8 cellular contexts compared by ENCODE assay signal in the genomic region with DNA sequence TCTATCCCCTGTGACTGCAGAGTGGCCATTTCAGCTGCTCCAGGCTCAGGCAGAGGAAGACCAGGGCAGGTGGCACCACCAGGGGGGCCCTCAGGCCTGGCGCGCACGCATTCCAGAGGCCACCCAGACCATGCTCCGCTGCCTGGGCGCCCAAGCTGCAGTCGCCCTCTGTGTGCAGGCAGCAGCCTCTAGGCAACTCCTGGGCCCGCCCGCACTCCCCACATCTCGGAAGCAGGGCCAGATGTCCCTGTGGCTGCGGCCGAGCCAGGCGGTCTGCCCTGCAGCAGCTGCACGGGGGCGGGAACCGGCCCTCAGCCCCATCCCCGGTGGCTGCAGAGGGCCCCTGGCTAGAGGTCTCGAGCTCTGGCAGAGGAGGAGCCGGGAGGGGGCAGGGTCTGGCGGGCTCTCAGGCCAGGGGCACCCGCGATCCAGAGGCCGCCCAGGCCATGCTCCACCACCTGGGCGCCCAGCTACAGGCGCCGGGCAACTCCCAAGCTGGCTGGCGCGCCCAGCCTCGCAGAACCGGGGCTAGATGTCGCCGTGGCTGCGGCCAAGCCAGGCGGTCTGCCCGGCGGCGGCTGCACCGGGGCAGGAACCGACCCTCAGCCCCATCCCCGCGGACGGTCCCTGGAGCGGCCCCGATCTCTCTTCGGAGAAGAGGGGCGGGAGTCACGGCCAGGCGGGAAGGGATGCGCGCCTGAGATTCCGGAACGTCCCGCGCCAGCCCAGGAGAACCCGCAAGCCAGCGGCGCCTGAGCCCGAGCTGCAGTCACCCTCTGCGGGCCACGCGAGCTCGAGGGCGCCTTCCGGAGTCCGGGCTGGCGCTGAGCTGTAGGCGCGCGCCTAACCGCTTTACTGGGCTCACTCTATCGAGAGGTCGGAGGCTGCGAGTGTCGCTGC. TPM values are rescaled to one million over a fixed set of nuclear protein-coding genes. Genes with fewer than 3 reads are reported as not detected.
A peak's percentile ranks its signal among the peaks of the same experiment; 100 is the strongest.
DNase-seq lines count a peak whose midpoint lies in the region; ATAC-seq and TF ChIP-seq lines count a peak whose summit lies in the region.
"Not testable (repeated sequence)": the region's sequence is repeated elsewhere in the genome, so short reads cannot be mapped to it uniquely, and the experiment has no call there.

A gene (plus strand): TSS at position 855 of the 900 bp plus-strand sequence. CDS start 239 bp downstream, outside the sequence.

- not testable (repeated sequence) for H3K9me3 ChIP-seq in SK-N-MC (ENCODE audit: low read depth, low read length); right lobe of liver

- not testable (repeated sequence) for H3K79me2 ChIP-seq in ACC112 (ENCODE audit: control insufficient read depth, insufficient read depth, low read length, unreplicated experiment)

- DNase-seq in NCI-H1694 treated with DMSO at 0.1 percent for 48 hours (lab: John Stamatoyannopoulos, UW) = peak; percentile 55
- not testable (repeated sequence) for DNase-seq in SK-N-MC (ENCODE audit: low read depth, low spot score)
- DNase-seq in epithelial cell of esophagus (ENCODE audit: low read depth) = peak; percentile 78
- DNase-seq in right lobe of liver = peak; percentile 60 to 69 (median 67)
- DNase-seq in stimulated activated CD4-positive, alpha-beta T cell treated with anti-CD3 and anti-CD28 coated beads, Interleukin-12 subunit alpha, Interleukin-12 subunit beta, amount 100 ng/mL, for 4 hours = peak; percentile 41

- H3K9me3 Mint-ChIP-seq in activated T-helper 17 cell treated with anti-CD3 and anti-CD28 coated beads, Interleukin-2, amount 50 U/mL, for 72 hours = not testable (repeated sequence)

- H3K27me3 Mint-ChIP-seq in activated T-helper 17 cell treated with anti-CD3 and anti-CD28 coated beads, Interleukin-2, amount 50 U/mL, for 72 hours = peaks cover 40% of the 10 kb centered on the region

- not testable (repeated sequence) for H3K4me1 Mint-ChIP-seq in activated T-helper 17 cell treated with anti-CD3 and anti-CD28 coated beads, Interleukin-2, amount 50 U/mL, for 72 hours

- intact Hi-C loops in right lobe of liver (cut with DNase I) = not testable (repeated sequence)

- not testable (repeated sequence) for H3K4me1 ChIP-seq in ACC112 (ENCODE audit: control insufficient read depth, insufficient read depth, low read length, unreplicated experiment); right lobe of liver

- not testable (repeated sequence) for H3K36me3 ChIP-seq in ACC112 (ENCODE audit: insufficient read depth, low read length); SK-N-MC (ENCODE audit: insufficient read depth, low read length); right lobe of liver

- peak within 1 kb of the TSS; percentile 91 for H3K4me3 Mint-ChIP-seq in activated T-helper 17 cell treated with anti-CD3 and anti-CD28 coated beads, Interleukin-2, amount 50 U/mL, for 72 hours

- 0 out of 2 replicates have a peak, but pooled peaks have one; percentile 8 for TF ChIP-seq CTCF in GM12875 (IDR thresholded peaks at IDR 0.05; ENCODE audit: borderline replicate concordance, insufficient read depth, low read depth, low read length)
- not testable (repeated sequence) for TF ChIP-seq CTCF in epithelial cell of esophagus (IDR thresholded peaks at IDR 0.05; ENCODE audit: insufficient read depth, low read depth, low read length, missing control alignments)
- TF ChIP-seq CTCF in right lobe of liver (IDR thresholded peaks at IDR 0.05) = peak in 3 of 4 donors; percentile 32 to 46 (median 41)

- H3K9ac ChIP-seq in SK-N-MC (ENCODE audit: insufficient read length) = peak within 1 kb of the TSS; percentile 57

- H3K27ac Mint-ChIP-seq in activated T-helper 17 cell treated with anti-CD3 and anti-CD28 coated beads, Interleukin-2, amount 50 U/mL, for 72 hours = peak within 1 kb of the TSS; percentile 67

- H3K4me3 ChIP-seq in ACC112 (ENCODE audit: low read depth, low read length) (peak within 1 kb of the TSS; percentile 94), SK-N-MC (peak within 1 kb of the TSS; percentile 77), epithelial cell of esophagus (ENCODE audit: low read length) (peak within 1 kb of the TSS; percentile 77), right lobe of liver (peak within 1 kb of the TSS; percentile 29 to 47 (median 29))
- not testable (repeated sequence) for H3K4me3 ChIP-seq in GM12875 (ENCODE audit: low read depth, low read length)

- H3K36me3 Mint-ChIP-seq in activated T-helper 17 cell treated with anti-CD3 and anti-CD28 coated beads, Interleukin-2, amount 50 U/mL, for 72 hours (ENCODE audit: low read depth) = not testable (repeated sequence)

- not testable (repeated sequence) for TF ChIP-seq POLR2A in right lobe of liver (IDR thresholded peaks at IDR 0.05)

- not testable (repeated sequence) for H3K27ac ChIP-seq in ACC112 (ENCODE audit: low read depth, low read length); SK-N-MC; right lobe of liver

- 0% methylated on average over 15 of the region's 73 CpGs for WGBS in right lobe of liver (ENCODE audit: insufficient coverage, low coverage, low lambda C conversion rate, missing lambda C conversion rate)

- peak; percentile 98 for ATAC-seq in activated T-helper 17 cell treated with anti-CD3 and anti-CD28 coated beads, Interleukin-2, amount 50 U/mL, for 72 hours (replicated peaks)
- ATAC-seq in right lobe of liver = peak; percentile 93 to 95 (median 94)

- H2AFZ ChIP-seq in ACC112 (ENCODE audit: low read length, unreplicated experiment) = peak within 1 kb of the TSS; percentile 92

- H3K27me3 ChIP-seq in ACC112 (ENCODE audit: insufficient read depth, low read length) = not testable (repeated sequence)
- peaks cover 0 to 21% of the 10 kb centered on the region in 2 donors for H3K27me3 ChIP-seq in right lobe of liver

RNA-seq across cellular contexts. Expression of the gene that starts here (rescaled TPM):
- 1 to 10 TPM; 2.9 to 9.7 TPM for total RNA-seq in activated T-helper 17 cell treated with anti-CD3 and anti-CD28 coated beads, Interleukin-2, amount 50 U/mL, for 72 hours
- total RNA-seq in right lobe of liver = 1 to 10 TPM in 1 of 6 experiments, under 1 TPM in 2, not detected in 3; 0.06 to 1.3 (median 0.39) TPM
